Comparison of ENCODE assay signal across 8 cellular contexts in genomic region chr17:68512967-68513474, GRCh38. TPM values are rescaled to one million over a fixed set of nuclear protein-coding genes. Genes with fewer than 3 reads are reported as not detected.
DNase-seq lines count a peak whose midpoint lies in the region; ATAC-seq and TF ChIP-seq lines count a peak whose summit lies in the region.

No MANE protein-coding gene starts in this region.

- H3K4me2 ChIP-seq in fibroblast of lung (ENCODE audit: extremely low read depth, insufficient read depth, low read length), result peak overlapping the region; percentile 95

- no peaks in the 10 kb centered on the region for H3K27me3 ChIP-seq in CD4-positive, CD25-positive, alpha-beta regulatory T cell (ENCODE audit: control insufficient read depth, insufficient read depth, low read length)
- H3K27me3 ChIP-seq in fibroblast of lung (ENCODE audit: control insufficient read depth, insufficient read depth, low read length), result no peaks in the 10 kb centered on the region

- peaks cover 2% of the 10 kb centered on the region for H4K20me1 ChIP-seq in fibroblast of lung (ENCODE audit: control insufficient read depth, extremely low read depth, insufficient read depth, low read length)

- no peak for TF ChIP-seq CTCF in fibroblast of lung (conservative IDR thresholded peaks at IDR 0.05 in 1 of 2, IDR thresholded peaks at IDR 0.05 in 1 of 2; ENCODE audit: low read depth in 1 of 2, low read length in 2 of 2)
- no peak for TF ChIP-seq CTCF in nephron (IDR thresholded peaks at IDR 0.05; ENCODE audit: unreplicated experiment in 3 of 3)

- H3K36me3 ChIP-seq in CD4-positive, CD25-positive, alpha-beta regulatory T cell (ENCODE audit: control insufficient read depth, insufficient read depth, low read length), result peaks cover 28% of the 10 kb centered on the region
- H3K36me3 ChIP-seq in fibroblast of lung (ENCODE audit: control insufficient read depth, insufficient read depth, low read length), result peaks cover 4% of the 10 kb centered on the region

- H2AFZ ChIP-seq in fibroblast of lung (ENCODE audit: low read length), result no peak overlapping the region

- H3K9ac ChIP-seq in fibroblast of lung (ENCODE audit: insufficient read depth, low read length), result peak overlapping the region; percentile 98

- no peak for ATAC-seq in CD4-positive, CD25-positive, alpha-beta regulatory T cell (ENCODE audit: low read depth in 2 of 2)
- ATAC-seq in GM19328 (IDR thresholded peaks at IDR 0.05; ENCODE audit: unreplicated experiment), result no peak
- no peak for ATAC-seq in HG02885 (IDR thresholded peaks at IDR 0.05; ENCODE audit: poor library complexity, unreplicated experiment)

- H3K27ac Mint-ChIP-seq in CD4-positive, CD25-positive, alpha-beta regulatory T cell, result peak overlapping the region; percentile 98 to 100 (median 100)
- H3K27ac Mint-ChIP-seq in T-helper 2 cell treated with Interferon-gamma antibody and Interleukin-4, amounts not matched to agents 5 μg/mL and 100 μg/mL, for 36 hours, result peak overlapping the region; percentile 99
- H3K27ac Mint-ChIP-seq in nephron, result peak overlapping the region; percentile 97 to 99 (median 99)

- H3K4me1 ChIP-seq in CD4-positive, CD25-positive, alpha-beta regulatory T cell (ENCODE audit: control insufficient read depth, insufficient read depth, low read length, poor library complexity, severe bottlenecking), result peaks cover 30% of the 10 kb centered on the region
- peaks cover 3% of the 10 kb centered on the region for H3K4me1 ChIP-seq in fibroblast of lung (ENCODE audit: control insufficient read depth, extremely low read depth, insufficient read depth, low read length)

- peak overlapping the region; percentile 98 for H3K27ac ChIP-seq in CD4-positive, CD25-positive, alpha-beta regulatory T cell (ENCODE audit: insufficient read depth, low read length, poor library complexity, severe bottlenecking)
- peak overlapping the region; percentile 99 for H3K27ac ChIP-seq in fibroblast of lung (ENCODE audit: insufficient read depth, low read length)

- H3K9me3 Mint-ChIP-seq in CD4-positive, CD25-positive, alpha-beta regulatory T cell, result no peaks in the 10 kb centered on the region
- no peaks in the 10 kb centered on the region for H3K9me3 Mint-ChIP-seq in T-helper 2 cell treated with Interferon-gamma antibody and Interleukin-4, amounts not matched to agents 5 μg/mL and 100 μg/mL, for 36 hours
- no peaks in the 10 kb centered on the region for H3K9me3 Mint-ChIP-seq in nephron

- DNase-seq in CD4-positive, CD25-positive, alpha-beta regulatory T cell, result peak in 1 of 3 donors; percentile 28
- DNase-seq in HS-5 (ENCODE audit: low read depth) (peak; percentile 13), fibroblast of lung (ENCODE audit: low read depth in 2 of 2) (peak; percentile 43 to 54)
- no peak for DNase-seq in T-helper 2 cell treated with Interferon-gamma antibody and Interleukin-4, amounts not matched to agents 5 μg/mL and 100 μg/mL, for 36 hours (ENCODE audit: low spot score)
- no peak for DNase-seq in stimulated activated CD4-positive, alpha-beta T cell treated with anti-CD3 and anti-CD28 coated beads, Interleukin-4, amount 100 ng/mL, for 1 hour

- H3K9me3 ChIP-seq in CD4-positive, CD25-positive, alpha-beta regulatory T cell (ENCODE audit: control insufficient read depth in 2 of 2, low read length in 2 of 2), result no peaks in the 10 kb centered on the region
- no peaks in the 10 kb centered on the region for H3K9me3 ChIP-seq in fibroblast of lung (ENCODE audit: control insufficient read depth, insufficient read depth, low read depth, low read length)

- H3K4me3 Mint-ChIP-seq in CD4-positive, CD25-positive, alpha-beta regulatory T cell, result peak overlapping the region; percentile 98 to 100 (median 100)
- H3K4me3 Mint-ChIP-seq in T-helper 2 cell treated with Interferon-gamma antibody and Interleukin-4, amounts not matched to agents 5 μg/mL and 100 μg/mL, for 36 hours, result peak overlapping the region; percentile 95
- H3K4me3 Mint-ChIP-seq in nephron, result peak overlapping the region; percentile 97 to 100 (median 99)

- H3K4me1 Mint-ChIP-seq in CD4-positive, CD25-positive, alpha-beta regulatory T cell, result peaks cover 36 to 62% (median 47%) of the 10 kb centered on the region in 4 donors
- H3K4me1 Mint-ChIP-seq in T-helper 2 cell treated with Interferon-gamma antibody and Interleukin-4, amounts not matched to agents 5 μg/mL and 100 μg/mL, for 36 hours (ENCODE audit: low read depth), result peaks cover 49% of the 10 kb centered on the region
- peaks cover 60% of the 10 kb centered on the region for H3K4me1 Mint-ChIP-seq in nephron

- peaks cover 28% of the 10 kb centered on the region for H3K36me3 Mint-ChIP-seq in CD4-positive, CD25-positive, alpha-beta regulatory T cell
- peaks cover 35% of the 10 kb centered on the region for H3K36me3 Mint-ChIP-seq in T-helper 2 cell treated with Interferon-gamma antibody and Interleukin-4, amounts not matched to agents 5 μg/mL and 100 μg/mL, for 36 hours (ENCODE audit: low read depth)
- peaks cover 25% of the 10 kb centered on the region for H3K36me3 Mint-ChIP-seq in nephron (ENCODE audit: low read depth)

- H3K4me3 ChIP-seq in CD4-positive, CD25-positive, alpha-beta regulatory T cell (ENCODE audit: low read depth, low read length), result peak overlapping the region; percentile 94
- H3K4me3 ChIP-seq in fibroblast of lung (replicated peaks in 1 of 4; ENCODE audit: control extremely low read depth in 1 of 4, insufficient read depth in 1 of 4, low read depth in 3 of 4, low read length in 4 of 4), result peak overlapping the region; percentile 48 to 95 (median 88)

- peaks cover 11% of the 10 kb centered on the region for H3K27me3 Mint-ChIP-seq in CD4-positive, CD25-positive, alpha-beta regulatory T cell
- no peaks in the 10 kb centered on the region for H3K27me3 Mint-ChIP-seq in T-helper 2 cell treated with Interferon-gamma antibody and Interleukin-4, amounts not matched to agents 5 μg/mL and 100 μg/mL, for 36 hours (ENCODE audit: low read depth)
- H3K27me3 Mint-ChIP-seq in nephron (ENCODE audit: low read depth), result no peaks in the 10 kb centered on the region

- H3K79me2 ChIP-seq in fibroblast of lung (ENCODE audit: control insufficient read depth, insufficient read depth, low read length), result peaks cover 55% of the 10 kb centered on the region

RNA-seq across cellular contexts. Expression of gene PRKAR1A, which starts 0.8 kb away (rescaled TPM):
- total RNA-seq in CD4-positive, CD25-positive, alpha-beta regulatory T cell, result 135 TPM
- 100 to 1,000 TPM; 169 to 220 (median 194) TPM for polyA plus RNA-seq in CD4-positive, CD25-positive, alpha-beta regulatory T cell
- total RNA-seq in fibroblast of lung, result 248 and 290 TPM in 2 replicates
- 266 and 285 TPM in 2 replicates for polyA plus RNA-seq in fibroblast of lung
- polyA plus RNA-seq in fibroblast of lung (2012), result 183 and 190 TPM in 2 replicates
- 206 and 288 TPM in 2 replicates for polyA minus RNA-seq in fibroblast of lung (ENCODE audit: low replicate concordance)

RNA-seq across cellular contexts. Expression of gene WIPI1, which starts 55.7 kb away (rescaled TPM):
- total RNA-seq in CD4-positive, CD25-positive, alpha-beta regulatory T cell, result 5.1 TPM
- polyA plus RNA-seq in CD4-positive, CD25-positive, alpha-beta regulatory T cell, result 1 to 10 TPM; 2.5 to 5.9 (median 5.2) TPM
- total RNA-seq in fibroblast of lung, result 159 and 251 TPM in 2 replicates
- 158 and 167 TPM in 2 replicates for polyA plus RNA-seq in fibroblast of lung
- polyA plus RNA-seq in fibroblast of lung (2012), result 99.0 and 100 TPM in 2 replicates
- polyA minus RNA-seq in fibroblast of lung (ENCODE audit: low replicate concordance), result 90.3 and 100 TPM in 2 replicates

Comparison
In these comparisons a context has a peak if more than half of its experiments do, and no peak if none do; other contexts are left out.
1. DNase-seq: peak in HS-5 (single experiment) and fibroblast of lung (2 of 2); none in T-helper 2 cell treated with Interferon-gamma antibody and Interleukin-4, amounts not matched to agents 5 μg/mL and 100 μg/mL, for 36 hours (single experiment) and stimulated activated CD4-positive, alpha-beta T cell treated with anti-CD3 and anti-CD28 coated beads, Interleukin-4, amount 100 ng/mL, for 1 hour (single experiment).
2. RNA of gene WIPI1, which starts 55.7 kb away (total RNA-seq): 159 to 251 TPM in fibroblast of lung; 5.1 TPM in CD4-positive, CD25-positive, alpha-beta regulatory T cell (single experiment); every median in the first group is over 10 times any median in the second.
3. Peak in every context shown above with its lines, with median percentiles within 50 percentile points of each other: H3K27ac Mint-ChIP-seq and H3K4me3 Mint-ChIP-seq.